Comparison of ENCODE assay signal across 1 cellular context in the genomic region with DNA sequence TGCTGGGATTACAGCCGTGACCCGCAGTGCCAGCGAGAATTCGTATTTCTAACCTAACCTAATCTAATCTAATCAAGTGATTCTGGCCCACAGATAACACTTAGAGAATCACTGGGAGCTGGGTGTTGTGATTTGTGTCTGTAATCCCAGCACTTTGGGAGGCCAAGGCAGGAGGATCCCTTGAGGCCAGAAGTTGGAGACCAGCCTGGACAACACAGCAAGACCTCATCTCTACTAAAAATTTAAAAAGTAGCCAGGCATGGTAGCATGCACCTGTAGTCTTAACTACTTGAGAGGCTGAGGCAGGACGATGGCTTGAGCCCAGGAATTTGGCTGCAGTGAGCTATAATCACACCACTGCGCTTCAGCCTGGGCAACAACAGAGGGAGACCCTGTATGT.
TF ChIP-seq lines count a peak whose summit lies in the region.

No MANE protein-coding gene starts in this region.

TF ChIP-seq in HepG2, 621 proteins besides CTCF, POLR2A, EP300 and RAD21 (continued from another document):
- TF ChIP-seq, protein P1, sequence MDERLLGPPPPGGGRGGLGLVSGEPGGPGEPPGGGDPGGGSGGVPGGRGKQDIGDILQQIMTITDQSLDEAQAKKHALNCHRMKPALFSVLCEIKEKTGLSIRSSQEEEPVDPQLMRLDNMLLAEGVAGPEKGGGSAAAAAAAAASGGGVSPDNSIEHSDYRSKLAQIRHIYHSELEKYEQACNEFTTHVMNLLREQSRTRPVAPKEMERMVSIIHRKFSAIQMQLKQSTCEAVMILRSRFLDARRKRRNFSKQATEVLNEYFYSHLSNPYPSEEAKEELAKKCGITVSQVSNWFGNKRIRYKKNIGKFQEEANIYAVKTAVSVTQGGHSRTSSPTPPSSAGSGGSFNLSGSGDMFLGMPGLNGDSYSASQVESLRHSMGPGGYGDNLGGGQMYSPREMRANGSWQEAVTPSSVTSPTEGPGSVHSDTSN (CRISPR knock-in tag; IDR thresholded peaks at IDR 0.05): no peak
- TF ChIP-seq, protein P2, sequence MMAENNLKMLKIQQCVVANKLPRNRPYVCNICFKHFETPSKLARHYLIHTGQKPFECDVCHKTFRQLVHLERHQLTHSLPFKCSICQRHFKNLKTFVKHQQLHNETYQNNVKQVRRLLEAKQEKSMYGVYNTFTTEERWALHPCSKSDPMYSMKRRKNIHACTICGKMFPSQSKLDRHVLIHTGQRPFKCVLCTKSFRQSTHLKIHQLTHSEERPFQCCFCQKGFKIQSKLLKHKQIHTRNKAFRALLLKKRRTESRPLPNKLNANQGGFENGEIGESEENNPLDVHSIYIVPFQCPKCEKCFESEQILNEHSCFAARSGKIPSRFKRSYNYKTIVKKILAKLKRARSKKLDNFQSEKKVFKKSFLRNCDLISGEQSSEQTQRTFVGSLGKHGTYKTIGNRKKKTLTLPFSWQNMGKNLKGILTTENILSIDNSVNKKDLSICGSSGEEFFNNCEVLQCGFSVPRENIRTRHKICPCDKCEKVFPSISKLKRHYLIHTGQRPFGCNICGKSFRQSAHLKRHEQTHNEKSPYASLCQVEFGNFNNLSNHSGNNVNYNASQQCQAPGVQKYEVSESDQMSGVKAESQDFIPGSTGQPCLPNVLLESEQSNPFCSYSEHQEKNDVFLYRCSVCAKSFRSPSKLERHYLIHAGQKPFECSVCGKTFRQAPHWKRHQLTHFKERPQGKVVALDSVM (CRISPR knock-in tag; IDR thresholded peaks at IDR 0.05): peak; percentile 85
